In genomic region chr2:124250433-124250832, GRCh38 we compare ENCODE assay signal across 19 cellular contexts.
DNase-seq lines count a peak whose midpoint lies in the region; ATAC-seq and TF ChIP-seq lines count a peak whose summit lies in the region.
"Had no signal": no experiment of that assay in that cellular context is flagged by ENCODE, and none has a peak within 500 bp of the region (broad histone marks: within the 10 kb centered on the region; RNA-seq: fewer than 3 reads in every experiment).

No MANE protein-coding gene starts in this region.

- TF ChIP-seq CTCF in osteocyte (IDR thresholded peaks at IDR 0.05) = no peak

- H3K36me3 Mint-ChIP-seq in osteocyte (ENCODE audit: unreplicated experiment) = no peaks in the 10 kb centered on the region
- H3K36me3 Mint-ChIP-seq: CD8-positive, alpha-beta T cell; IgD-negative memory B cell had no signal

- peaks cover 19% of the 10 kb centered on the region for H3K9me3 Mint-ChIP-seq in osteocyte (ENCODE audit: unreplicated experiment)
- H3K9me3 Mint-ChIP-seq: CD8-positive, alpha-beta T cell had no signal

- no peak overlapping the region for H3K4me3 Mint-ChIP-seq in osteocyte (ENCODE audit: unreplicated experiment)
- H3K4me3 Mint-ChIP-seq: CD8-positive, alpha-beta T cell; IgD-negative memory B cell; T-helper 2 cell treated with Interferon-gamma antibody and Interleukin-4, amounts not matched to agents 5 μg/mL and 100 μg/mL, for 36 hours had no signal

- no peak overlapping the region for H3K27ac Mint-ChIP-seq in osteocyte (ENCODE audit: unreplicated experiment)
- H3K27ac Mint-ChIP-seq: CD8-positive, alpha-beta T cell; IgD-negative memory B cell; T-helper 2 cell treated with Interferon-gamma antibody and Interleukin-4, amounts not matched to agents 5 μg/mL and 100 μg/mL, for 36 hours had no signal

- no peaks in the 10 kb centered on the region for H3K4me1 Mint-ChIP-seq in osteocyte (ENCODE audit: unreplicated experiment)
- H3K4me1 Mint-ChIP-seq: IgD-negative memory B cell had no signal

- H3K27me3 Mint-ChIP-seq in osteocyte (ENCODE audit: unreplicated experiment) = no peaks in the 10 kb centered on the region
- H3K27me3 Mint-ChIP-seq: IgD-negative memory B cell had no signal

- ATAC-seq in GM21390 (IDR thresholded peaks at IDR 0.05; ENCODE audit: unreplicated experiment) = no peak
- ATAC-seq: CD8-positive, alpha-beta T cell; Panc1; SK-N-SH treated with all-trans-retinoic acid at 6 μM for 48 hours had no signal

- DNase-seq in NCI-H345 (lab: John Stamatoyannopoulos, UW) (peak; percentile 67), NCI-H345 treated with DMSO at 0.1 percent for 48 hours (lab: John Stamatoyannopoulos, UW; ENCODE audit: unreplicated experiment) (no peak), NCI-H1930 (lab: John Stamatoyannopoulos, UW) (peak; percentile 49 to 72), NCI-H69 (lab: John Stamatoyannopoulos, UW) (peak; percentile 9), osteocyte (ENCODE audit: extremely low spot score, unreplicated experiment) (no peak)
- no peak for DNase-seq in activated naive CD4-positive, alpha-beta T cell treated with Interleukin-2 at 50 U/mL for 16 hours
- DNase-seq: AML-193; C1 segment of cervical spinal cord; CD8-positive, alpha-beta T cell; GF-D8; NCI-H1417 treated with DMSO at 0.1 percent for 48 hours; NCI-H2081; NCI-H446 treated with DMSO at 0.1 percent for 48 hours; NCI-H526 treated with DMSO at 0.1 percent for 48 hours had no signal

Comparison
In these comparisons a context has a peak if more than half of its experiments do, and no peak if none do; other contexts are left out.
1. DNase-seq: peak in NCI-H345 (single experiment), NCI-H1930 (2 of 2) and NCI-H69 (single experiment); none in NCI-H345 treated with DMSO at 0.1 percent for 48 hours (single experiment), osteocyte (single experiment) and activated naive CD4-positive, alpha-beta T cell treated with Interleukin-2 at 50 U/mL for 16 hours (single experiment).